25 cellular contexts compared by ENCODE assay signal in the genomic region with DNA sequence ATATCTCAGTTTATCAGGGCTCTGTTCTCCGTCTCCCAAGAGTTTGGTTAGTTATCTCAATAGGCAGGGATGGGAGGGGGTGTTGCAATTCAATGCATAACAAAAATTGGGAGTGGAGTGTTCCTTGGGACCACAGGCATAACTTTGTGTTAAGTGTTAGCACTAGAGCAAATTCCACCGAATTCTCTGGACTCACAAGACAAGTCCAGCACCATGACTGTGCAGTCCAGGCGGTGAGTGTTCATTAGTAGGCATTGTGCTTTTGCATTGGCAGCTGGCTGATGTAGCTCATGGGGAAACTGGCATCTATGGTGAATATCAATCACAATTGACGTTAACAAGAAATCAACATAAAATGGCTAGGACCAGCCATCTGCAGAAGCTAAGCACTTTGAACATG.
"Had no signal": no experiment of that assay in that cellular context is flagged by ENCODE, and none has a peak within 500 bp of the region (broad histone marks: within the 10 kb centered on the region; RNA-seq: fewer than 3 reads in every experiment).

No MANE protein-coding gene starts in this region.

- H3K4me3 ChIP-seq: coronary artery, esophagus muscularis mucosa, heart right ventricle, lung, neural progenitor cell, prostate gland, right atrium auricular region, transverse colon, vagina had no signal

- ATAC-seq: heart right ventricle; left colon; left ventricle myocardium superior; sciatic nerve; stimulated activated memory B cell treated with anti-CD40 and anti-IgM and Interleukin-4, amounts not matched to agents 10 μg/mL and 1 μg/mL and 100 μg/mL, for 72 hours had no signal

- H3K79me2 ChIP-seq: parathyroid adenoma had no signal

- DNase-seq: dermis blood vessel endothelial cell; effector memory CD4-positive, alpha-beta T cell; glutamatergic neuron; heart right ventricle; hippocampal formation; immature natural killer cell; islet precursor cell; kidney glomerular epithelial cell; left colon; left ventricle myocardium superior; naive B cell; stimulated activated CD4-positive, alpha-beta T cell treated with anti-CD3 and anti-CD28 coated beads, Interleukin-2, amount 100 ng/mL, for 24 hours; stimulated activated CD4-positive, alpha-beta T cell treated with anti-CD3 and anti-CD28 coated beads, Interleukin-4, amount 100 ng/mL, for 4 hours; transverse colon had no signal

- FAIRE-seq: endothelial cell of umbilical vein had no signal

- H3K9me3 ChIP-seq: esophagus muscularis mucosa, prostate gland, right atrium auricular region, transverse colon, vagina had no signal

- H2AFZ ChIP-seq: neural progenitor cell, parathyroid adenoma had no signal

- H3K4me1 ChIP-seq: parathyroid adenoma, prostate gland, vagina had no signal

- H3K9ac ChIP-seq: neural progenitor cell, parathyroid adenoma had no signal

- H3K4me2 ChIP-seq: neural progenitor cell had no signal

- H3K36me3 ChIP-seq: esophagus muscularis mucosa, heart right ventricle, neural progenitor cell, prostate gland, right atrium auricular region, transverse colon, vagina had no signal

- H3K27ac ChIP-seq: coronary artery, esophagus muscularis mucosa, heart right ventricle, neural progenitor cell, parathyroid adenoma, prostate gland, right atrium auricular region, transverse colon, vagina had no signal

- H3K27me3 ChIP-seq: esophagus muscularis mucosa, neural progenitor cell, right atrium auricular region, transverse colon, vagina had no signal
